In the genomic region with DNA sequence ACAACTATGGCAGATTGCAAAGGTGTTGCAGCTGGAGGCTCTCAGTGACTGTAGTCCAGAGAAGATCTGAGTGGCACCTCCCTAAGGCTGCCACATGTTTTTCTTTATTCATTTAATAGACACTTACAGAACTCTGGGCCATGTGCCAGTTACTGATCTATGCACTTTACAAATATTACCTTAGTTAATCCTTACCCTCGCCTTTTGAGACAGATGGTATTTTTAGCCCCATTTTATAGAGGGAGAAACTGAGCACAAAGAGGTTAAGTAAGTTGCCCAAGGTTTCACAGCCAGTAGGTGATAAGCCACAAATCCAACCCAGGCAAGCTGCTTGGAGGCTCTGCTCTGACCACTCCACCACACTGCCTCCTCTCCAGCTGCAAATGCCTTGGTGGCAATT, we compare ENCODE assay signal across 16 cellular contexts. TPM values are rescaled to one million over a fixed set of nuclear protein-coding genes. Genes with fewer than 3 reads are reported as not detected.
DNase-seq lines count a peak whose midpoint lies in the region; ATAC-seq, FAIRE-seq and TF ChIP-seq lines count a peak whose summit lies in the region.
"Had no signal": no experiment of that assay in that cellular context is flagged by ENCODE, and none has a peak within 500 bp of the region (broad histone marks: within the 10 kb centered on the region; RNA-seq: fewer than 3 reads in every experiment).

No MANE protein-coding gene starts in this region.

- BruUV-seq in K562 (replicated peaks; lab: Mats Ljungman, UMichigan) = no TSS peak

- no peak for FAIRE-seq in K562 (lab: Jason Lieb, UNC)
- FAIRE-seq: HTR-8/SVneo had no signal

- no peak for ATAC-seq in K562

- TF ChIP-seq POLR2A in K562 (conservative IDR thresholded peaks at IDR 0.05) = no peak

- H3K4me3 ChIP-seq in K562 = no peak overlapping the region
- H3K4me3 ChIP-seq: BLaER1 treated with 17β-estradiol and CSF1 and Interleukin-3, amounts not matched to agents 10 nM and 100 nM had no signal

- DNase-seq in NCI-H2171 treated with DMSO at 0.1 percent for 48 hours (lab: John Stamatoyannopoulos, UW) (peak; percentile 52), NCI-H2171 (lab: John Stamatoyannopoulos, UW) (no peak), COR-L47 (lab: John Stamatoyannopoulos, UW) (peak; percentile 18), NCI-H524 (lab: John Stamatoyannopoulos, UW) (peak; percentile 55 to 77), K562 (ENCODE audit: extremely low read depth in 1 of 4, low spot score in 3 of 4) (no peak), CD14-positive monocyte (ENCODE audit: low spot score) (no peak)
- no peak for DNase-seq in activated T-helper 1 cell treated with anti-CD3 and anti-CD28 coated beads, Interleukin-12 subunit alpha, Interleukin-12 subunit beta, Interleukin-2, Interleukin-4 antibody, amounts not matched to agents 30 ng/mL and 10 ng/mL and 1 ng/mL, durations not matched to agents 14 hours and 24 hours and 36 hours (ENCODE audit: low spot score)
- DNase-seq: ACHN; CD4-positive, alpha-beta T cell; HCEC 1CT; HFFc6 had no signal

- H3K27ac ChIP-seq in K562 (ENCODE audit: extremely low read depth, low read depth, low read length) = no peak overlapping the region
- H3K27ac ChIP-seq: BLaER1 treated with 17β-estradiol and CSF1 and Interleukin-3, amounts not matched to agents 10 nM and 100 nM had no signal

- no peak for TF ChIP-seq EP300 in K562 (IDR thresholded peaks at IDR 0.05; ENCODE audit: low read length)

- intact Hi-C loops in K562 (cut with micrococcal nuclease) = no loop called here
- intact Hi-C loops in CD14-positive monocyte (cut with micrococcal nuclease) = no loop called here
- intact Hi-C loops in activated T-helper 1 cell treated with anti-CD3 and anti-CD28 coated beads, Interleukin-12 subunit alpha, Interleukin-12 subunit beta, Interleukin-2, Interleukin-4 antibody, amounts not matched to agents 30 ng/mL and 10 ng/mL and 1 ng/mL, durations not matched to agents 14 hours and 24 hours and 36 hours (cut with micrococcal nuclease) = no loop called here

- WGBS in K562 (ENCODE audit: insufficient coverage, low coverage, missing lambda C conversion rate) = 86% methylated on average over 1 of the region's 1 CpG

- CTCF ChIA-PET in K562 (lab: Yijun Ruan, JAX; ENCODE audit: low intra/inter-chr PET ratio) = no interaction called here

- H3K9me1 ChIP-seq in K562 (ENCODE audit: control insufficient read depth, insufficient read depth, low read length) = no peaks in the 10 kb centered on the region

- no peaks in the 10 kb centered on the region for H3K9me3 ChIP-seq in K562 (replicated peaks; ENCODE audit: control insufficient read depth, insufficient read depth, low read depth, low read length)
- H3K9me3 ChIP-seq: BLaER1 treated with 17β-estradiol and CSF1 and Interleukin-3, amounts not matched to agents 10 nM and 100 nM had no signal

- no peak overlapping the region for H3K4me2 ChIP-seq in K562 (ENCODE audit: insufficient read depth, low read length)

- H3K9me3 Mint-ChIP-seq in CD14-positive monocyte = no peaks in the 10 kb centered on the region
- no peaks in the 10 kb centered on the region for H3K9me3 Mint-ChIP-seq in activated T-helper 1 cell treated with anti-CD3 and anti-CD28 coated beads, Interleukin-12 subunit alpha, Interleukin-12 subunit beta, Interleukin-2, Interleukin-4 antibody, amounts not matched to agents 30 ng/mL and 10 ng/mL and 1 ng/mL, durations not matched to agents 14 hours and 24 hours and 36 hours
- H3K9me3 Mint-ChIP-seq: CD4-positive, alpha-beta T cell; HFFc6 had no signal

- H3K36me3 Mint-ChIP-seq in CD14-positive monocyte = no peaks in the 10 kb centered on the region
- no peaks in the 10 kb centered on the region for H3K36me3 Mint-ChIP-seq in activated T-helper 1 cell treated with anti-CD3 and anti-CD28 coated beads, Interleukin-12 subunit alpha, Interleukin-12 subunit beta, Interleukin-2, Interleukin-4 antibody, amounts not matched to agents 30 ng/mL and 10 ng/mL and 1 ng/mL, durations not matched to agents 14 hours and 24 hours and 36 hours (ENCODE audit: low read depth)

- H3K9ac ChIP-seq in K562 (ENCODE audit: insufficient read depth in 1 of 2, low read depth in 2 of 2, low read length in 2 of 2) = no peak overlapping the region
- H3K9ac ChIP-seq: BLaER1 treated with 17β-estradiol and CSF1 and Interleukin-3, amounts not matched to agents 10 nM and 100 nM had no signal

- H4K20me1 ChIP-seq in K562 (replicated peaks; ENCODE audit: control insufficient read depth, insufficient read depth, low read length) = no peaks in the 10 kb centered on the region
- H4K20me1 ChIP-seq: BLaER1 treated with 17β-estradiol and CSF1 and Interleukin-3, amounts not matched to agents 10 nM and 100 nM had no signal

- peaks cover 12% of the 10 kb centered on the region for H3K4me1 Mint-ChIP-seq in CD14-positive monocyte
- H3K4me1 Mint-ChIP-seq in activated T-helper 1 cell treated with anti-CD3 and anti-CD28 coated beads, Interleukin-12 subunit alpha, Interleukin-12 subunit beta, Interleukin-2, Interleukin-4 antibody, amounts not matched to agents 30 ng/mL and 10 ng/mL and 1 ng/mL, durations not matched to agents 14 hours and 24 hours and 36 hours (ENCODE audit: low read depth) = no peaks in the 10 kb centered on the region

- H3K27me3 ChIP-seq in K562 (ENCODE audit: control insufficient read depth in 2 of 2, insufficient read depth in 2 of 2, low read length in 2 of 2) = no peaks in the 10 kb centered on the region
- H3K27me3 ChIP-seq: BLaER1 treated with 17β-estradiol and CSF1 and Interleukin-3, amounts not matched to agents 10 nM and 100 nM had no signal

- no peak for TF ChIP-seq CTCF in K562 (IDR thresholded peaks at IDR 0.05 in 2 of 3, conservative IDR thresholded peaks at IDR 0.05 in 1 of 3; ENCODE audit: insufficient read depth in 2 of 3, low read depth in 1 of 3, low read length in 3 of 3)
- no peak for TF ChIP-seq CTCF in CD14-positive monocyte (IDR thresholded peaks at IDR 0.05)

- H3K27me3 Mint-ChIP-seq in CD14-positive monocyte (ENCODE audit: low read depth in 3 of 3) = peaks cover 12 to 13% (median 12%) of the 10 kb centered on the region in 3 donors
- H3K27me3 Mint-ChIP-seq in activated T-helper 1 cell treated with anti-CD3 and anti-CD28 coated beads, Interleukin-12 subunit alpha, Interleukin-12 subunit beta, Interleukin-2, Interleukin-4 antibody, amounts not matched to agents 30 ng/mL and 10 ng/mL and 1 ng/mL, durations not matched to agents 14 hours and 24 hours and 36 hours (ENCODE audit: insufficient read depth) = peaks cover 2% of the 10 kb centered on the region

- peaks cover 26 to 30% of the 10 kb centered on the region in 2 experiments; a peak in 4 of 5 replicates for H3K4me1 ChIP-seq in K562 (replicated peaks in 1 of 2; ENCODE audit: control insufficient read depth in 2 of 2, insufficient read depth in 2 of 2, low read length in 2 of 2)

- no peak for TF ChIP-seq RAD21 in K562 (CRISPR knock-in tag; conservative IDR thresholded peaks at IDR 0.05 in 1 of 2, IDR thresholded peaks at IDR 0.05 in 1 of 2)

- POLR2A ChIA-PET in K562 (lab: Yijun Ruan, JAX) = interaction anchor here (0.6 kb wide), 1 partner anchor 281 kb away, joined by 3 read pairs; no protein-coding TSS in a partner anchor

- H3K4me3 Mint-ChIP-seq in CD14-positive monocyte = no peak overlapping the region
- H3K4me3 Mint-ChIP-seq in activated T-helper 1 cell treated with anti-CD3 and anti-CD28 coated beads, Interleukin-12 subunit alpha, Interleukin-12 subunit beta, Interleukin-2, Interleukin-4 antibody, amounts not matched to agents 30 ng/mL and 10 ng/mL and 1 ng/mL, durations not matched to agents 14 hours and 24 hours and 36 hours = no peak overlapping the region
- H3K4me3 Mint-ChIP-seq: CD4-positive, alpha-beta T cell; HFFc6 had no signal

- H3K27ac Mint-ChIP-seq in CD14-positive monocyte = no peak overlapping the region
- H3K27ac Mint-ChIP-seq in activated T-helper 1 cell treated with anti-CD3 and anti-CD28 coated beads, Interleukin-12 subunit alpha, Interleukin-12 subunit beta, Interleukin-2, Interleukin-4 antibody, amounts not matched to agents 30 ng/mL and 10 ng/mL and 1 ng/mL, durations not matched to agents 14 hours and 24 hours and 36 hours = no peak overlapping the region
- H3K27ac Mint-ChIP-seq: CD4-positive, alpha-beta T cell; HFFc6 had no signal

- no peak overlapping the region for H2AFZ ChIP-seq in K562 (ENCODE audit: low read depth, low read length)

- H3K36me3 ChIP-seq in K562 (ENCODE audit: control insufficient read depth, insufficient read depth, low read length) = no peaks in the 10 kb centered on the region
- H3K36me3 ChIP-seq: BLaER1 treated with 17β-estradiol and CSF1 and Interleukin-3, amounts not matched to agents 10 nM and 100 nM had no signal

- H3K79me2 ChIP-seq in K562 (ENCODE audit: control insufficient read depth, insufficient read depth, low read length) = no peaks in the 10 kb centered on the region

- in situ Hi-C loops in K562 (cut with MboI) = no loop called here

RNA-seq across cellular contexts. Expression of a gene that starts 6.5 kb away (rescaled TPM):
- 0.18 and 0.37 TPM in 2 replicates for total RNA-seq in K562 (2011; cell fraction: chromatin; rRNA removed; ENCODE audit: low replicate concordance)
- 0.26 and 0.50 TPM in 2 replicates for total RNA-seq in K562 (2011; cell fraction: nucleolus; rRNA removed)
- 0.29 and 0.99 TPM in 2 replicates for total RNA-seq in K562 (2011; cell fraction: nucleoplasm; rRNA removed)
- total RNA-seq in K562 (2014; rRNA removed) (0.04 and 0.05 TPM in 2 replicates), K562 (2014; rRNA removed; fragmentation: Illumina TruSeq; extraction: Trizol) (0.04 TPM in 1 of 2 replicates, not detected in the other), K562 (2015; rRNA removed; fragmentation: Illumina TruSeq; extraction: Trizol) (0.07 and 0.19 TPM in 2 replicates), K562 (2021) (0.47 and 0.75 TPM in 2 replicates)
- polyA plus RNA-seq in K562 (2011; rRNA removed) (0.12 and 0.13 TPM in 2 replicates), K562 (2014; fragmentation: Illumina TruSeq; extraction: Trizol) (0.30 and 0.36 TPM in 2 replicates), K562 (2014; fragmentation: Nextera tagmentation; extraction: Ambion mirVana) (not detected), K562 (2014; rRNA removed) (0.19 and 0.34 TPM in 2 replicates), CD14-positive monocyte (not detected)
- polyA plus RNA-seq in K562 (2011; cell fraction: cytosol; rRNA removed) = 0.10 and 0.63 TPM in 2 replicates
- polyA plus RNA-seq in K562 (2011; cell fraction: nucleus; rRNA removed) = 0.91 and 4.1 TPM in 2 replicates
- 0.19 and 0.48 TPM in 2 replicates for polyA plus RNA-seq in K562 (2012)
- polyA minus RNA-seq in K562 (2011; rRNA and poly(A)+ RNA removed) = 0.12 and 0.25 TPM in 2 replicates
- 0.64 and 1.2 TPM in 2 replicates for polyA minus RNA-seq in K562 (2011; cell fraction: cytosol; rRNA and poly(A)+ RNA removed)
- 0.44 and 2.2 TPM in 2 replicates for polyA minus RNA-seq in K562 (2011; cell fraction: nucleus; rRNA and poly(A)+ RNA removed)
- total RNA-seq in activated T-helper 1 cell treated with anti-CD3 and anti-CD28 coated beads, Interleukin-12 subunit alpha, Interleukin-12 subunit beta, Interleukin-2, Interleukin-4 antibody, amounts not matched to agents 30 ng/mL and 10 ng/mL and 1 ng/mL, durations not matched to agents 14 hours and 24 hours and 36 hours = not detected in 2 replicates
- total RNA-seq: A172; CD4-positive, alpha-beta T cell; Daoy; H4; HFFc6 had no signal

RNA-seq across cellular contexts. Expression of a gene that starts 29.1 kb away (rescaled TPM):
- 10.6 and 14.9 TPM in 2 replicates for total RNA-seq in K562 (2011; cell fraction: chromatin; rRNA removed; ENCODE audit: low replicate concordance)
- 10.3 TPM in 2 replicates for total RNA-seq in K562 (2011; cell fraction: nucleolus; rRNA removed)
- 13.3 and 13.4 TPM in 2 replicates for total RNA-seq in K562 (2011; cell fraction: nucleoplasm; rRNA removed)
- 21.6 and 26.7 TPM in 2 replicates for total RNA-seq in K562 (2014; rRNA removed)
- total RNA-seq in K562 (2014; rRNA removed; fragmentation: Illumina TruSeq; extraction: Trizol) = 29.1 TPM in 2 replicates
- 20.2 and 20.6 TPM in 2 replicates for total RNA-seq in K562 (2015; rRNA removed; fragmentation: Illumina TruSeq; extraction: Trizol)
- 23.2 and 27.9 TPM in 2 replicates for total RNA-seq in K562 (2021)
- polyA plus RNA-seq in K562 (2011; rRNA removed) = 35.4 and 36.4 TPM in 2 replicates
- 23.6 and 26.3 TPM in 2 replicates for polyA plus RNA-seq in K562 (2011; cell fraction: cytosol; rRNA removed)
- 10.0 and 12.8 TPM in 2 replicates for polyA plus RNA-seq in K562 (2011; cell fraction: nucleus; rRNA removed)
- polyA plus RNA-seq in K562 (2012) = 17.8 and 21.0 TPM in 2 replicates
- polyA plus RNA-seq in K562 (2014; fragmentation: Illumina TruSeq; extraction: Trizol) = 33.9 and 34.1 TPM in 2 replicates
- polyA plus RNA-seq in K562 (2014; fragmentation: Nextera tagmentation; extraction: Ambion mirVana) = 1 to 10 TPM; 6.8 to 8.4 TPM
- polyA plus RNA-seq in K562 (2014; rRNA removed) = 19.4 and 24.4 TPM in 2 replicates
- polyA minus RNA-seq in K562 (2011; rRNA and poly(A)+ RNA removed) = 29.0 and 30.3 TPM in 2 replicates
- polyA minus RNA-seq in K562 (2011; cell fraction: cytosol; rRNA and poly(A)+ RNA removed) = 17.8 and 18.5 TPM in 2 replicates
- 4.0 and 6.7 TPM in 2 replicates for polyA minus RNA-seq in K562 (2011; cell fraction: nucleus; rRNA and poly(A)+ RNA removed)
- 10 to 100 TPM; 56.6 to 62.4 TPM for polyA plus RNA-seq in CD14-positive monocyte
- 28.8 and 30.2 TPM in 2 replicates for total RNA-seq in activated T-helper 1 cell treated with anti-CD3 and anti-CD28 coated beads, Interleukin-12 subunit alpha, Interleukin-12 subunit beta, Interleukin-2, Interleukin-4 antibody, amounts not matched to agents 30 ng/mL and 10 ng/mL and 1 ng/mL, durations not matched to agents 14 hours and 24 hours and 36 hours

Comparison
In these comparisons a context has a peak if more than half of its experiments do, and no peak if none do; other contexts are left out.
1. DNase-seq: peak in NCI-H2171 treated with DMSO at 0.1 percent for 48 hours (single experiment), COR-L47 (single experiment) and NCI-H524 (2 of 2); none in NCI-H2171 (single experiment), K562 (0 of 4), CD14-positive monocyte (single experiment) and activated T-helper 1 cell treated with anti-CD3 and anti-CD28 coated beads, Interleukin-12 subunit alpha, Interleukin-12 subunit beta, Interleukin-2, Interleukin-4 antibody, amounts not matched to agents 30 ng/mL and 10 ng/mL and 1 ng/mL, durations not matched to agents 14 hours and 24 hours and 36 hours (single experiment).